ENCODE assay signal across 9 cellular contexts in genomic region chr6:154500769-154501171, GRCh38. TPM values are rescaled to one million over a fixed set of nuclear protein-coding genes. Genes with fewer than 3 reads are reported as not detected.
DNase-seq lines count a peak whose midpoint lies in the region; ATAC-seq, FAIRE-seq and TF ChIP-seq lines count a peak whose summit lies in the region.
"Had no signal": no experiment of that assay in that cellular context is flagged by ENCODE, and none has a peak within 500 bp of the region (broad histone marks: within the 10 kb centered on the region; RNA-seq: fewer than 3 reads in every experiment).

No MANE protein-coding gene starts in this region.

- H4K20me1 ChIP-seq in endothelial cell of umbilical vein (replicated peaks; ENCODE audit: control insufficient read depth, extremely low read depth, insufficient read depth, low read length) = no peaks in the 10 kb centered on the region

- in situ Hi-C loops in G401 (cut with HindIII; ENCODE audit: low sequenced_read_pairs) = no loop called here

- H3K27me3 ChIP-seq in endothelial cell of umbilical vein (ENCODE audit: control insufficient read depth in 2 of 2, insufficient read depth in 2 of 2, low read length in 2 of 2) = no peaks in the 10 kb centered on the region

- H3K9me1 ChIP-seq in endothelial cell of umbilical vein (replicated peaks; ENCODE audit: control insufficient read depth, extremely low read depth, insufficient read depth, low read length) = no peaks in the 10 kb centered on the region

- no TSS peak for BruUV-seq in endothelial cell of umbilical vein (replicated peaks; lab: Mats Ljungman, UMichigan)

- TF ChIP-seq CTCF in endothelial cell of umbilical vein (IDR thresholded peaks at IDR 0.05; ENCODE audit: extremely low read depth in 1 of 2, insufficient read depth in 1 of 2, low read depth in 1 of 2, low read length in 2 of 2) (peak; percentile 44 to 47), nephron progenitor cell (IDR thresholded peaks at IDR 0.05) (peak; percentile 44)

- no peak overlapping the region for H2AFZ ChIP-seq in endothelial cell of umbilical vein (ENCODE audit: low read depth, low read length)

- no peak overlapping the region for H3K9ac ChIP-seq in endothelial cell of umbilical vein (replicated peaks; ENCODE audit: extremely low read depth, insufficient read depth, low read length)

- no peak overlapping the region for H3K4me3 Mint-ChIP-seq in nephron progenitor cell
- no peak overlapping the region for H3K4me3 Mint-ChIP-seq in activated T-helper 2 cell treated with anti-CD3 and anti-CD28 coated beads, Interferon-gamma antibody, Interleukin-2, Interleukin-4, amounts not matched to agents 10 μg/mL and 5 μg/mL and 100 μg/mL, durations not matched to agents 14 hours and 24 hours and 36 hours (ENCODE audit: low read depth)
- H3K4me3 Mint-ChIP-seq: activated T-cell treated with anti-CD3 and anti-CD28 coated beads, Interleukin-2, amount 50 U/mL, for 24 hours had no signal

- no peaks in the 10 kb centered on the region for H3K9me3 Mint-ChIP-seq in nephron progenitor cell
- no peaks in the 10 kb centered on the region for H3K9me3 Mint-ChIP-seq in activated T-helper 2 cell treated with anti-CD3 and anti-CD28 coated beads, Interferon-gamma antibody, Interleukin-2, Interleukin-4, amounts not matched to agents 10 μg/mL and 5 μg/mL and 100 μg/mL, durations not matched to agents 14 hours and 24 hours and 36 hours
- H3K9me3 Mint-ChIP-seq: activated T-cell treated with anti-CD3 and anti-CD28 coated beads, Interleukin-2, amount 50 U/mL, for 24 hours had no signal

- H3K9me3 ChIP-seq in endothelial cell of umbilical vein (replicated peaks; ENCODE audit: control insufficient read depth, insufficient read depth, low read length) = no peaks in the 10 kb centered on the region

- H3K27me3 Mint-ChIP-seq in nephron progenitor cell (ENCODE audit: low read depth, poor library complexity) = no peaks in the 10 kb centered on the region
- peaks cover 17% of the 10 kb centered on the region for H3K27me3 Mint-ChIP-seq in activated T-helper 2 cell treated with anti-CD3 and anti-CD28 coated beads, Interferon-gamma antibody, Interleukin-2, Interleukin-4, amounts not matched to agents 10 μg/mL and 5 μg/mL and 100 μg/mL, durations not matched to agents 14 hours and 24 hours and 36 hours (ENCODE audit: low read depth)

- ATAC-seq in esophagus mucosa = no peak

- POLR2A ChIA-PET in endothelial cell of umbilical vein (lab: Charles Lee) = interaction anchor here (0.7 to 1.0 kb wide), 2 partner anchors 9 to 102 kb away, joined by 4 to 6 read pairs; partner anchors contain the start of gene CNKSR3

- peaks cover 28% of the 10 kb centered on the region for H3K36me3 Mint-ChIP-seq in nephron progenitor cell (ENCODE audit: low read depth)
- H3K36me3 Mint-ChIP-seq in activated T-helper 2 cell treated with anti-CD3 and anti-CD28 coated beads, Interferon-gamma antibody, Interleukin-2, Interleukin-4, amounts not matched to agents 10 μg/mL and 5 μg/mL and 100 μg/mL, durations not matched to agents 14 hours and 24 hours and 36 hours (ENCODE audit: low read depth) = no peaks in the 10 kb centered on the region

- no peak overlapping the region for H3K4me3 ChIP-seq in endothelial cell of umbilical vein (replicated peaks in 1 of 3; ENCODE audit: insufficient read depth in 1 of 3, low read depth in 1 of 3, low read length in 3 of 3)

- no peaks in the 10 kb centered on the region for H3K79me2 ChIP-seq in endothelial cell of umbilical vein (ENCODE audit: control insufficient read depth, insufficient read depth, low read length)

- DNase-seq in G401 (ENCODE audit: low spot score) = peak; percentile 14
- peak; percentile 69 for DNase-seq in NCI-H748 (lab: John Stamatoyannopoulos, UW; ENCODE audit: unreplicated experiment)
- DNase-seq in endothelial cell of umbilical vein (ENCODE audit: low read depth, low spot score) = peak; percentile 67
- no peak for DNase-seq in nephron progenitor cell
- no peak for DNase-seq in activated T-helper 2 cell treated with anti-CD3 and anti-CD28 coated beads, Interferon-gamma antibody, Interleukin-2, Interleukin-4, amounts not matched to agents 10 μg/mL and 5 μg/mL and 100 μg/mL, durations not matched to agents 14 hours and 24 hours and 36 hours (ENCODE audit: low spot score)
- DNase-seq in effector CD4-positive, alpha-beta T cell = no peak
- no peak for DNase-seq in SIG-M5 treated with dmso at 0.1 percent for 504 hours (lab: John Stamatoyannopoulos, UW; ENCODE audit: unreplicated experiment)
- DNase-seq: activated T-cell treated with anti-CD3 and anti-CD28 coated beads, Interleukin-2, amount 50 U/mL, for 24 hours had no signal

- intact Hi-C loops in endothelial cell of umbilical vein (cut with micrococcal nuclease) = loop anchor here (1.0 to 2.0 kb wide), 2 partner anchors 52 to 346 kb away; no protein-coding TSS in a partner anchor
- intact Hi-C loops in activated T-helper 2 cell treated with anti-CD3 and anti-CD28 coated beads, Interferon-gamma antibody, Interleukin-2, Interleukin-4, amounts not matched to agents 10 μg/mL and 5 μg/mL and 100 μg/mL, durations not matched to agents 14 hours and 24 hours and 36 hours (cut with micrococcal nuclease) = no loop called here

- FAIRE-seq in endothelial cell of umbilical vein (lab: Jason Lieb, UNC) = peak; percentile 18

- CTCF ChIA-PET in endothelial cell of umbilical vein (lab: Charles Lee) = interaction anchor here (0.7 to 4.3 kb wide), 53 partner anchors 9 to 346 kb away, joined by 3 to 62 read pairs (median 4); partner anchors contain the start of gene CNKSR3

- peaks cover 19% of the 10 kb centered on the region for H3K4me1 ChIP-seq in endothelial cell of umbilical vein (ENCODE audit: control insufficient read depth, extremely low read depth, insufficient read depth, low read length)

- dilution Hi-C loops in endothelial cell of umbilical vein (cut with MboI; ENCODE audit: extremely low pct_ligation_motif_present, low sequenced_read_pairs) = no loop called here

- TF ChIP-seq POLR2A in endothelial cell of umbilical vein (IDR thresholded peaks at IDR 0.05; ENCODE audit: low read depth, low read length) = no peak

- peak overlapping the region; percentile 25 for H3K4me2 ChIP-seq in endothelial cell of umbilical vein (ENCODE audit: insufficient read depth, low read length)

- H3K36me3 ChIP-seq in endothelial cell of umbilical vein (ENCODE audit: control insufficient read depth in 2 of 2, extremely low read depth in 1 of 2, insufficient read depth in 2 of 2, low read length in 2 of 2) = no peaks in the 10 kb centered on the region

- no peak overlapping the region for H3K27ac ChIP-seq in endothelial cell of umbilical vein (ENCODE audit: insufficient read depth, low read depth, low read length)

- peaks cover 57% of the 10 kb centered on the region for H3K4me1 Mint-ChIP-seq in nephron progenitor cell
- peaks cover 6% of the 10 kb centered on the region for H3K4me1 Mint-ChIP-seq in activated T-helper 2 cell treated with anti-CD3 and anti-CD28 coated beads, Interferon-gamma antibody, Interleukin-2, Interleukin-4, amounts not matched to agents 10 μg/mL and 5 μg/mL and 100 μg/mL, durations not matched to agents 14 hours and 24 hours and 36 hours (ENCODE audit: low read depth)

- H3K27ac Mint-ChIP-seq in nephron progenitor cell = peak overlapping the region; percentile 18
- H3K27ac Mint-ChIP-seq in activated T-helper 2 cell treated with anti-CD3 and anti-CD28 coated beads, Interferon-gamma antibody, Interleukin-2, Interleukin-4, amounts not matched to agents 10 μg/mL and 5 μg/mL and 100 μg/mL, durations not matched to agents 14 hours and 24 hours and 36 hours = no peak overlapping the region
- H3K27ac Mint-ChIP-seq: activated T-cell treated with anti-CD3 and anti-CD28 coated beads, Interleukin-2, amount 50 U/mL, for 24 hours had no signal

TF ChIP-seq in endothelial cell of umbilical vein, 7 proteins besides CTCF, POLR2A, EP300 and RAD21:
- TF ChIP-seq JUN (IDR thresholded peaks at IDR 0.05; ENCODE audit: borderline replicate concordance, insufficient read depth, insufficient read length, low read depth) = no peak
- TF ChIP-seq, protein P1, sequence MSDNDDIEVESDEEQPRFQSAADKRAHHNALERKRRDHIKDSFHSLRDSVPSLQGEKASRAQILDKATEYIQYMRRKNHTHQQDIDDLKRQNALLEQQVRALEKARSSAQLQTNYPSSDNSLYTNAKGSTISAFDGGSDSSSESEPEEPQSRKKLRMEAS (IDR thresholded peaks at IDR 0.05; ENCODE audit: insufficient read depth, insufficient read length) = no peak
- no peak for TF ChIP-seq EZH2 (IDR thresholded peaks at IDR 0.05; ENCODE audit: borderline replicate concordance, low read depth, low read length, severe bottlenecking)
- TF ChIP-seq POLR2AphosphoS5 (IDR thresholded peaks at IDR 0.05; ENCODE audit: insufficient read depth, low read depth, low read length) = no peak
- no peak for TF ChIP-seq GATA2 (IDR thresholded peaks at IDR 0.05; ENCODE audit: insufficient read depth, insufficient read length, low read depth, low read length)
- TF ChIP-seq MYC (IDR thresholded peaks at IDR 0.05; ENCODE audit: low read depth, low read length) = no peak
- no peak for TF ChIP-seq FOS (IDR thresholded peaks at IDR 0.05; ENCODE audit: borderline replicate concordance, insufficient read depth, low read length)

RNA-seq across cellular contexts. Expression of gene CNKSR3, which starts 9.7 kb away (rescaled TPM):
- total RNA-seq in G401 (2014; rRNA removed; shearing (Covaris generic)) = 1.5 and 2.2 TPM in 2 replicates
- 11.0 and 15.6 TPM in 2 replicates for total RNA-seq in endothelial cell of umbilical vein
- polyA plus RNA-seq in endothelial cell of umbilical vein = 2.3 TPM in 2 replicates
- polyA plus RNA-seq in endothelial cell of umbilical vein (2011; cell fraction: cytosol; rRNA removed) = 2.4 and 2.7 TPM in 2 replicates
- 3.7 and 4.8 TPM in 2 replicates for polyA plus RNA-seq in endothelial cell of umbilical vein (2011; cell fraction: nucleus; rRNA removed)
- polyA plus RNA-seq in endothelial cell of umbilical vein (2012) = 4.0 and 4.6 TPM in 2 replicates
- 5.6 TPM in 2 replicates for polyA minus RNA-seq in endothelial cell of umbilical vein
- polyA minus RNA-seq in endothelial cell of umbilical vein (2011; cell fraction: cytosol; rRNA and poly(A)+ RNA removed) = 1.3 TPM
- 3.2 and 4.8 TPM in 2 replicates for polyA minus RNA-seq in endothelial cell of umbilical vein (2011; cell fraction: nucleus; rRNA and poly(A)+ RNA removed)
- total RNA-seq in esophagus mucosa = 24.5 TPM
- total RNA-seq in activated T-helper 2 cell treated with anti-CD3 and anti-CD28 coated beads, Interferon-gamma antibody, Interleukin-2, Interleukin-4, amounts not matched to agents 10 μg/mL and 5 μg/mL and 100 μg/mL, durations not matched to agents 14 hours and 24 hours and 36 hours = 0.09 and 0.11 TPM in 2 replicates

Comparison
In these comparisons a context has a peak if more than half of its experiments do, and no peak if none do; other contexts are left out.
1. DNase-seq: peak in G401 (single experiment), NCI-H748 (single experiment) and endothelial cell of umbilical vein (single experiment); none in nephron progenitor cell (single experiment), activated T-helper 2 cell treated with anti-CD3 and anti-CD28 coated beads, Interferon-gamma antibody, Interleukin-2, Interleukin-4, amounts not matched to agents 10 μg/mL and 5 μg/mL and 100 μg/mL, durations not matched to agents 14 hours and 24 hours and 36 hours (single experiment), effector CD4-positive, alpha-beta T cell (single experiment) and SIG-M5 treated with dmso at 0.1 percent for 504 hours (single experiment).